ENCODE assay signal across 8 cellular contexts in the genomic region with DNA sequence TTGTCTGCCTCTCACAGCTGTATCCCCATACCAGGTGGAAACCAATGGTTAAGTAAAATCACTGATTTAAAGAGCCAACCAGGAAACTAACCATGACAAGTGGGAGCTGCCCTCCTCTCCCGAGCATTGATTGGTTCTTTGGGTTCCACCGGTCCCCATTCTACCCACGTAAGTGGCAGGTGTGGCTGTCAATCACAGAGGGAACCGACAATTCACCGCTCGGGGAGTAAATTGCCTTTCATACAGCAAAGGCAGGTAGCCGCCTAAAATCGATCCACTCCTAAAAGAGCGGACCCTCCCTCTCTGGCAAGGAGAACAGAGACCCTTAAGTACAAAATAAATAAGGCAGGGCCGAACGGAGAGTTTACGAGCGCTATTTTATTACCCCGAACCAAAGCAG. TPM values are rescaled to one million over a fixed set of nuclear protein-coding genes. Genes with fewer than 3 reads are reported as not detected.
DNase-seq lines count a peak whose midpoint lies in the region; ATAC-seq and TF ChIP-seq lines count a peak whose summit lies in the region.

No MANE protein-coding gene starts in this region.

- H3K36me3 ChIP-seq in cardiac muscle cell, result no peaks in the 10 kb centered on the region

- H3K4me3 Mint-ChIP-seq in activated naive CD8-positive, alpha-beta T cell treated with anti-CD3 and anti-CD28 coated beads for 36 hours, result peak overlapping the region; percentile 80
- H3K4me3 Mint-ChIP-seq in osteocyte (ENCODE audit: unreplicated experiment), result peak overlapping the region; percentile 68

- H3K9me3 Mint-ChIP-seq in activated naive CD8-positive, alpha-beta T cell treated with anti-CD3 and anti-CD28 coated beads for 36 hours, result no peaks in the 10 kb centered on the region
- no peaks in the 10 kb centered on the region for H3K9me3 Mint-ChIP-seq in osteocyte (ENCODE audit: unreplicated experiment)

- no peaks in the 10 kb centered on the region for H3K4me1 ChIP-seq in cardiac muscle cell (ENCODE audit: low read depth)

- peaks cover 79% of the 10 kb centered on the region for H3K27me3 Mint-ChIP-seq in activated naive CD8-positive, alpha-beta T cell treated with anti-CD3 and anti-CD28 coated beads for 36 hours
- peaks cover 31% of the 10 kb centered on the region for H3K27me3 Mint-ChIP-seq in osteocyte (ENCODE audit: unreplicated experiment)

- H3K9me3 ChIP-seq in cardiac muscle cell (ENCODE audit: low read depth), result no peaks in the 10 kb centered on the region

- H3K36me3 Mint-ChIP-seq in activated naive CD8-positive, alpha-beta T cell treated with anti-CD3 and anti-CD28 coated beads for 36 hours, result peaks cover 3% of the 10 kb centered on the region
- H3K36me3 Mint-ChIP-seq in osteocyte (ENCODE audit: unreplicated experiment), result no peaks in the 10 kb centered on the region

- no peak overlapping the region for H3K27ac Mint-ChIP-seq in activated naive CD8-positive, alpha-beta T cell treated with anti-CD3 and anti-CD28 coated beads for 36 hours
- no peak overlapping the region for H3K27ac Mint-ChIP-seq in osteocyte (ENCODE audit: unreplicated experiment)

- peak; percentile 58 for ATAC-seq in GM21526 (IDR thresholded peaks at IDR 0.05; ENCODE audit: low FRiP score, unreplicated experiment)

- H3K4me3 ChIP-seq in cardiac muscle cell, result peak overlapping the region; percentile 75

- DNase-seq in AG08395 (ENCODE audit: low spot score) (peak; percentile 28), NCI-H2227 (lab: John Stamatoyannopoulos, UW; ENCODE audit: unreplicated experiment) (peak; percentile 94), cardiac muscle cell (ENCODE audit: low read depth in 1 of 2, low spot score in 1 of 2) (peak; percentile 57 to 96), osteocyte (ENCODE audit: extremely low spot score, unreplicated experiment) (no peak), GF-D8 (lab: John Stamatoyannopoulos, UW) (no peak), GOT3 (lab: John Stamatoyannopoulos, UW) (no peak)
- peak; percentile 51 for DNase-seq in activated naive CD8-positive, alpha-beta T cell treated with anti-CD3 and anti-CD28 coated beads for 36 hours

- no peak overlapping the region for H3K27ac ChIP-seq in cardiac muscle cell

- peaks cover 4% of the 10 kb centered on the region for H3K4me1 Mint-ChIP-seq in activated naive CD8-positive, alpha-beta T cell treated with anti-CD3 and anti-CD28 coated beads for 36 hours
- H3K4me1 Mint-ChIP-seq in osteocyte (ENCODE audit: unreplicated experiment), result peaks cover 10% of the 10 kb centered on the region

- TF ChIP-seq CTCF in cardiac muscle cell (IDR thresholded peaks at IDR 0.05; ENCODE audit: low read depth, low read length) (no peak), osteocyte (IDR thresholded peaks at IDR 0.05) (no peak)

- no peaks in the 10 kb centered on the region for H3K27me3 ChIP-seq in cardiac muscle cell

RNA-seq across cellular contexts. Expression of a gene that starts 1.2 kb away (rescaled TPM):
- total RNA-seq in activated naive CD8-positive, alpha-beta T cell treated with anti-CD3 and anti-CD28 coated beads for 36 hours, result not detected
- total RNA-seq in cardiac muscle cell (8.5 and 29.0 TPM in 2 replicates), osteocyte (0.35 and 0.78 TPM in 2 replicates)
- 18.1 and 18.4 TPM in 2 replicates for polyA plus RNA-seq in cardiac muscle cell

Comparison
In these comparisons a context has a peak if more than half of its experiments do, and no peak if none do; other contexts are left out.
1. DNase-seq: peak in AG08395 (single experiment), NCI-H2227 (single experiment), activated naive CD8-positive, alpha-beta T cell treated with anti-CD3 and anti-CD28 coated beads for 36 hours (single experiment) and cardiac muscle cell (2 of 2); none in osteocyte (single experiment), GF-D8 (single experiment) and GOT3 (single experiment).